Comparison of ENCODE assay signal across 8 cellular contexts in the genomic region with DNA sequence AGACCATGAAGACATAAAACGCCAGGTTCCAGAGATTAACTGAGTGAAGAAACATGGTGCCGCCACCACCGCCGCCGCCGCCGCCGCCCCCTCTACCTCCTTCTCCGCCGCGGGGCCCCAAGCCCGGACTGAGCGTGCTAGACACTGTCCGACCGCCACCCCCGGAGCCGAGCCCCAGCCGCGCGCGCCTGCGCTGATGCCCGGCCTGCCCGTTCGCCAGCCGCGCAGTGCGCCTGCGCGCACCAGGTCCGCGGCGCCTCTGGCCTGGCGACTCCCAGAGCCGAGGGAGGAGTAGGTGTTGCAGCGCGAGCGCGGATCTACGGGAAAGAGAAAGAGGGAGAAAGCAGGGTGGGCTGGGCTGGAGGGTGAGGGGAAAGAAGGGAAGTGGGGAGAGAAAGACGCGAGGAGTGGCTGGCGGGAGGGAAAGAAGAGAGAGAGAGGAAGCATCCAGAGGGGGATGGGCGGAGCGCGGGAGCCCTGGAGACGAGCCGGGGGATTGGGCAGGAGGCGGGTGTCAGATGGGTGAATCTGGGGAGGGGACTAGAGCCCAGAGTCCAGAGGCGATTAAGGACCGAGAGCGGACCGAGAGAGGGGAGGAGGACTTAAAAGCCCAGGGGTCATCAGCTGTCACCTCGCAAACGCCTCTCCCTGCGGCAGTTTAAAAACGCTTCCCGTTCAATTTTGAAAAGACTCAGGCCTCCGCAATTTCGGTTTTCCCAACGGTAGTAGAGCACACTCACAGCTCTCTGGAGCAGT.
A peak's percentile ranks its signal among the peaks of the same experiment; 100 is the strongest.
DNase-seq lines count a peak whose midpoint lies in the region; ATAC-seq, FAIRE-seq and TF ChIP-seq lines count a peak whose summit lies in the region.

A gene with protein sequence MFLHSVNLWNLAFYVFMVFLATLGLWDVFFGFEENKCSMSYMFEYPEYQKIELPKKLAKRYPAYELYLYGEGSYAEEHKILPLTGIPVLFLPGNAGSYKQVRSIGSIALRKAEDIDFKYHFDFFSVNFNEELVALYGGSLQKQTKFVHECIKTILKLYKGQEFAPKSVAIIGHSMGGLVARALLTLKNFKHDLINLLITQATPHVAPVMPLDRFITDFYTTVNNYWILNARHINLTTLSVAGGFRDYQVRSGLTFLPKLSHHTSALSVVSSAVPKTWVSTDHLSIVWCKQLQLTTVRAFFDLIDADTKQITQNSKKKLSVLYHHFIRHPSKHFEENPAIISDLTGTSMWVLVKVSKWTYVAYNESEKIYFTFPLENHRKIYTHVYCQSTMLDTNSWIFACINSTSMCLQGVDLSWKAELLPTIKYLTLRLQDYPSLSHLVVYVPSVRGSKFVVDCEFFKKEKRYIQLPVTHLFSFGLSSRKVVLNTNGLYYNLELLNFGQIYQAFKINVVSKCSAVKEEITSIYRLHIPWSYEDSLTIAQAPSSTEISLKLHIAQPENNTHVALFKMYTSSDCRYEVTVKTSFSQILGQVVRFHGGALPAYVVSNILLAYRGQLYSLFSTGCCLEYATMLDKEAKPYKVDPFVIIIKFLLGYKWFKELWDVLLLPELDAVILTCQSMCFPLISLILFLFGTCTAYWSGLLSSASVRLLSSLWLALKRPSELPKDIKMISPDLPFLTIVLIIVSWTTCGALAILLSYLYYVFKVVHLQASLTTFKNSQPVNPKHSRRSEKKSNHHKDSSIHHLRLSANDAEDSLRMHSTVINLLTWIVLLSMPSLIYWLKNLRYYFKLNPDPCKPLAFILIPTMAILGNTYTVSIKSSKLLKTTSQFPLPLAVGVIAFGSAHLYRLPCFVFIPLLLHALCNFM (minus strand): TSS at position 146 of the 756 bp plus-strand sequence. CDS start 91 bp downstream, at position 55.

- peak; percentile 77 for TF ChIP-seq POLR2A in H54 (IDR thresholded peaks at IDR 0.05; ENCODE audit: low read depth, low read length)

- peak within 1 kb of the TSS; percentile 99 for H3K27ac Mint-ChIP-seq in nephron progenitor cell
- H3K27ac Mint-ChIP-seq in stimulated activated naive CD8-positive, alpha-beta T cell treated with anti-CD3 and anti-CD28 coated beads, Interleukin-15, amount 100 ng/mL, for 72 hours = peak within 1 kb of the TSS; percentile 96 to 97

- DNase-seq in ELF-1 (ENCODE audit: low read depth, low spot score) (peak; percentile 97), H54 (ENCODE audit: insufficient read length, low spot score) (peak; percentile 90), LoVo (ENCODE audit: low spot score) (peak; percentile 91), RWPE1 (ENCODE audit: low spot score) (peak; percentile 90), fibroblast of the conjunctiva (ENCODE audit: low read depth) (peak; percentile 87), nephron progenitor cell (peak; percentile 95)
- DNase-seq in activated effector memory CD4-positive, alpha-beta T cell treated with anti-CD3 and anti-CD28 coated beads, Interleukin-2, amount 50 U/mL, for 16 hours = peak; percentile 94
- DNase-seq in stimulated activated naive CD8-positive, alpha-beta T cell treated with anti-CD3 and anti-CD28 coated beads, Interleukin-15, amount 100 ng/mL, for 72 hours = peak; percentile 93 to 95

- H3K4me1 Mint-ChIP-seq in nephron progenitor cell = peaks cover 44% of the 10 kb centered on the region
- peaks cover 35% of the 10 kb centered on the region for H3K4me1 Mint-ChIP-seq in stimulated activated naive CD8-positive, alpha-beta T cell treated with anti-CD3 and anti-CD28 coated beads, Interleukin-15, amount 100 ng/mL, for 72 hours

- no peak for TF ChIP-seq CTCF in RWPE1 (conservative IDR thresholded peaks at IDR 0.05; ENCODE audit: low read depth)
- no peak for TF ChIP-seq CTCF in nephron progenitor cell (IDR thresholded peaks at IDR 0.05)

- H3K27me3 Mint-ChIP-seq in nephron progenitor cell (ENCODE audit: low read depth, poor library complexity) = peaks cover 2% of the 10 kb centered on the region
- H3K27me3 Mint-ChIP-seq in stimulated activated naive CD8-positive, alpha-beta T cell treated with anti-CD3 and anti-CD28 coated beads, Interleukin-15, amount 100 ng/mL, for 72 hours = no peaks in the 10 kb centered on the region

- H3K36me3 Mint-ChIP-seq in nephron progenitor cell (ENCODE audit: low read depth) = peaks cover 1% of the 10 kb centered on the region

- H3K9me3 Mint-ChIP-seq in nephron progenitor cell = no peaks in the 10 kb centered on the region
- H3K9me3 Mint-ChIP-seq in stimulated activated naive CD8-positive, alpha-beta T cell treated with anti-CD3 and anti-CD28 coated beads, Interleukin-15, amount 100 ng/mL, for 72 hours = no peaks in the 10 kb centered on the region

- peak; percentile 93 for ATAC-seq in stimulated activated naive CD8-positive, alpha-beta T cell treated with anti-CD3 and anti-CD28 coated beads, Interleukin-15, amount 100 ng/mL, for 72 hours

- CTCF ChIA-PET in RWPE1 (lab: Yijun Ruan, JAX) = interaction anchor here (0.5 kb wide), 1 partner anchor 85 kb away, joined by 8 read pairs; no protein-coding TSS in a partner anchor

- POLR2A ChIA-PET in RWPE1 (lab: Yijun Ruan, JAX; ENCODE audit: low non-redundant PET) = no interaction called here

- no peak for FAIRE-seq in H54 (lab: Jason Lieb, UNC)

- peak within 1 kb of the TSS; percentile 98 for H3K4me3 Mint-ChIP-seq in nephron progenitor cell
- peak within 1 kb of the TSS; percentile 90 to 93 for H3K4me3 Mint-ChIP-seq in stimulated activated naive CD8-positive, alpha-beta T cell treated with anti-CD3 and anti-CD28 coated beads, Interleukin-15, amount 100 ng/mL, for 72 hours

- H3K27ac ChIP-seq in RWPE1 = peak within 1 kb of the TSS; percentile 96

Comparison
In these comparisons a context has a peak if more than half of its experiments do, and no peak if none do; other contexts are left out.
1. Peak in every context shown above with its lines: DNase-seq, ATAC-seq and H3K27ac ChIP-seq.